Comparison of ENCODE assay signal across 15 cellular contexts in the genomic region with DNA sequence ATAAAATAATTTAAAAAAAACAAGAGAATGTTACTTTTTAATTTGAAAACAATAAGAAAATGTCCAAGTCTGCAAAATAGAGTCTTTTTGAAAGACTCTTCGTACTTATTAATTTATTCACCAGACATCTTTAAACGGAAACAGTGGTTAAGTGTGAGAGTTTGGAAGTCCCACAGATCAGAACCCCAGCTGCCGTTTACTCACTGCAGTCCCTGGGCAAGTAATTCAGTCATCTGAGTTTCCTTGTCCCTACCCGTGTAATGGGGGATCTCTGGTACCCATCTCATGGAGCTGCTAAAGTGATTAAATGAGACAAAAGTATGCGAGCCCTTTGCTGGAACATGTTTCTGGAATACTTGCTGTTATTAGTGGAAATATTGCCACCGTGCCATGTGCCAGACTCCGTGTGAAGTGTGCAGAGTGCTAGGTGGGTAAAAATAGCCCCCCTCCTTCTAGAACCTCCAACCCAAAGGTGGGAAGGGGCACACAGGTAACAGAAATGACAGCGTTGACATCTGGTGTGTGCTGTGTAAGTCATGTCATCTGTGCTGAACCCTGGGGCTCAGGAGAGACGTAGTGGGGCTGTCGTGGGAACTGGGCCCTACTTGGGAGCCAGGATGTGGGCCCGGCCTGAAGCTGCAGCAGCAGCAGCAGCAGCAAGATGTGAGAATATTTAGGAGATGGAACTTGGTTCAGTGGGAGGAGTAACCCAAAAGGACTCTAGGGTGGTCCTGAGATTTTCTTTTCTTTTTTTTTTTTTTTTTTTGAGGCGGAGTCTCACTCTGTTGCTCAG.
DNase-seq lines count a peak whose midpoint lies in the region; ATAC-seq and TF ChIP-seq lines count a peak whose summit lies in the region.
"Had no signal": no experiment of that assay in that cellular context is flagged by ENCODE, and none has a peak within 500 bp of the region (broad histone marks: within the 10 kb centered on the region; RNA-seq: fewer than 3 reads in every experiment).

No MANE protein-coding gene starts in this region.

- TF ChIP-seq EP300 in transverse colon (IDR thresholded peaks at IDR 0.05; ENCODE audit: low read depth) = no peak

- peaks cover 66% of the 10 kb centered on the region for H3K79me2 ChIP-seq in OCI-LY1 (ENCODE audit: insufficient read depth, low read length)

- H3K27ac ChIP-seq in OCI-LY1 (ENCODE audit: low read depth, low read length, poor library complexity, severe bottlenecking) = peak overlapping the region; percentile 90
- H3K27ac ChIP-seq in left ventricle myocardium inferior (replicated peaks) = peak overlapping the region; percentile 89
- H3K27ac ChIP-seq in transverse colon = peak overlapping the region in 3 of 4 donors; percentile 10 to 35 (median 25)
- H3K27ac ChIP-seq: body of pancreas had no signal

- peaks cover 58% of the 10 kb centered on the region for H3K4me1 ChIP-seq in OCI-LY1 (ENCODE audit: insufficient read depth, low read length, severe bottlenecking)
- H3K4me1 ChIP-seq in left ventricle myocardium inferior = peaks cover 72% of the 10 kb centered on the region
- H3K4me1 ChIP-seq in transverse colon = peaks cover 14 to 28% (median 21%) of the 10 kb centered on the region in 4 donors

- H3F3A ChIP-seq in OCI-LY1 (ENCODE audit: insufficient read depth, low read length) = peaks cover 9% of the 10 kb centered on the region; the same call in 1 of the 2 replicates

- H3K27me3 ChIP-seq in OCI-LY1 (ENCODE audit: insufficient read depth, low read length) (no peaks in the 10 kb centered on the region), left ventricle myocardium inferior (ENCODE audit: low read depth) (no peaks in the 10 kb centered on the region), transverse colon (no peaks in the 10 kb centered on the region)
- H3K27me3 ChIP-seq: body of pancreas had no signal

- H4K20me1 ChIP-seq in OCI-LY1 (ENCODE audit: insufficient read depth, low read length) = no peaks in the 10 kb centered on the region

- no peaks in the 10 kb centered on the region for H3K9me3 ChIP-seq in OCI-LY1 (ENCODE audit: low read length)
- no peaks in the 10 kb centered on the region for H3K9me3 ChIP-seq in left ventricle myocardium inferior (replicated peaks)
- no peaks in the 10 kb centered on the region for H3K9me3 ChIP-seq in transverse colon
- H3K9me3 ChIP-seq: body of pancreas had no signal

- H2AFZ ChIP-seq in OCI-LY1 (ENCODE audit: low read length) = no peak overlapping the region

- no peak for TF ChIP-seq POLR2A in transverse colon (IDR thresholded peaks at IDR 0.05)

- H3K36me3 ChIP-seq in OCI-LY1 (ENCODE audit: insufficient read depth, low read length) (peaks cover 31% of the 10 kb centered on the region), left ventricle myocardium inferior (no peaks in the 10 kb centered on the region), transverse colon (no peaks in the 10 kb centered on the region)

- no peaks in the 10 kb centered on the region for H3K9me2 ChIP-seq in OCI-LY1 (ENCODE audit: low read depth, low read length)

- DNase-seq in Right ventricle myocardium superior (peak; percentile 17), cardiac septum (ENCODE audit: low spot score) (no peak), left ventricle myocardium inferior (no peak), transverse colon (no peak), Ammon's horn (ENCODE audit: low spot score) (no peak), ureter (ENCODE audit: low spot score) (no peak), foreskin fibroblast (no peak)
- DNase-seq: ACHN; activated CD4-positive, CD25-positive, alpha-beta regulatory T cell; activated CD8-positive, alpha-beta memory T cell treated with anti-CD3 and anti-CD28 coated beads, Interleukin-2, amount 50 U/mL, for 4 hours; body of pancreas; CD8-positive, alpha-beta memory T cell; GOT3 had no signal

- intact Hi-C loops in Right ventricle myocardium superior (cut with DNase I) (no loop called here), cardiac septum (cut with DNase I) (no loop called here), left ventricle myocardium inferior (cut with micrococcal nuclease) (no loop called here), transverse colon (cut with DNase I; ENCODE audit: low total_unique reads) (no loop called here)

- H3K4me3 ChIP-seq in OCI-LY1 (ENCODE audit: low read depth, low read length, poor library complexity, severe bottlenecking) (no peak overlapping the region), left ventricle myocardium inferior (no peak overlapping the region), transverse colon (no peak overlapping the region), foreskin fibroblast (ENCODE audit: low read depth in 1 of 2, low read length in 2 of 2) (no peak overlapping the region)
- H3K4me3 ChIP-seq: body of pancreas, lung had no signal

- 55 to 82% methylated on average over 3 to 12 of the region's 12 CpGs for WGBS in transverse colon (ENCODE audit: low coverage in 1 of 2), 2 donors

- no peak for ATAC-seq in Right ventricle myocardium superior (ENCODE audit: poor library complexity)

- in situ Hi-C loops in transverse colon (cut with MboI; ENCODE audit: low pct_ligation_motif_present in 1 of 4, low pct_unique_long_range_greater_than_20kb in 1 of 4, low sequenced_read_pairs in 3 of 4) = no loop called here

- TF ChIP-seq CTCF in OCI-LY1 (IDR thresholded peaks at IDR 0.05; ENCODE audit: low read length) (no peak), left ventricle myocardium inferior (IDR thresholded peaks at IDR 0.05; ENCODE audit: borderline replicate concordance) (no peak), transverse colon (IDR thresholded peaks at IDR 0.05) (no peak), foreskin fibroblast (IDR thresholded peaks at IDR 0.05; ENCODE audit: low read depth, low read length) (no peak)

- H3K4me2 ChIP-seq in OCI-LY1 (ENCODE audit: low read length) = peak overlapping the region; percentile 30

- peak overlapping the region; percentile 25; the same call in 1 of the 2 replicates for H3K9ac ChIP-seq in OCI-LY1 (ENCODE audit: low read length)

Comparison
In these comparisons a context has a peak if more than half of its experiments do, and no peak if none do; other contexts are left out.
1. H3K27ac ChIP-seq: peak in every context shown above with its lines; median percentile 90 in OCI-LY1; 89 in left ventricle myocardium inferior; 25 in transverse colon.